15 cellular contexts compared by ENCODE assay signal in the genomic region with DNA sequence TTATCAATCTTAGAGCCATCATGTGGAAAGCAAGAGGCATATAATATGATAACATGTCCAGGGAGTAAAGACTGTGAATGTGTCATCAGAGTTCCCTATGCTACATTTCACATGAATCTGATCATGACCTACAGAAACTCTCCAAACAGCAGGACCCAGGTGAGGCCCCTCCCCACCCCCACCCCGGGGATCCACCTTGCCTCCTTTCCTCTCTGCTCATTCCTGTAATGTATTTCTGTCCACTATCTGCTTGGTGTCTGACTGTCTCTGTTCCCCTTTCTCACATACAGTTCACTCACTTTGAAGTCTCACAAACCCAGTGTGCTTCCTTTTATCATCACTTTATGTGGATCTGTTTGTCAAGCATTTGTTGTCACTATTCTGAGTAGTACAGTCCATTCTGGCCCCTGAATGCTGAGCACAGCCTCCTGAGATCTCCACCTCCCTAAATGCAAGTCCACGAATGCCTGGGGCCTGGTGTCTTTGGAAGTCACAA.
DNase-seq lines count a peak whose midpoint lies in the region; ATAC-seq lines count a peak whose summit lies in the region.
"Had no signal": no experiment of that assay in that cellular context is flagged by ENCODE, and none has a peak within 500 bp of the region (broad histone marks: within the 10 kb centered on the region; RNA-seq: fewer than 3 reads in every experiment).

No MANE protein-coding gene starts in this region.

- peak; percentile 60 for ATAC-seq in GM18867 (IDR thresholded peaks at IDR 0.05; ENCODE audit: unreplicated experiment)
- ATAC-seq in GM21529 (IDR thresholded peaks at IDR 0.05; ENCODE audit: unreplicated experiment): peak; percentile 76
- ATAC-seq in HG03103 (IDR thresholded peaks at IDR 0.05; ENCODE audit: low read depth, unreplicated experiment): peak; percentile 85
- ATAC-seq: esophagus mucosa; stimulated activated naive CD8-positive, alpha-beta T cell treated with anti-CD3 and anti-CD28 coated beads, Interleukin-15, amount 100 ng/mL, for 72 hours had no signal

- intact Hi-C loops in activated T-helper 1 cell treated with anti-CD3 and anti-CD28 coated beads, Interleukin-12 subunit alpha, Interleukin-12 subunit beta, Interleukin-2, Interleukin-4 antibody, amounts not matched to agents 30 ng/mL and 10 ng/mL and 1 ng/mL, durations not matched to agents 14 hours and 24 hours and 36 hours (cut with micrococcal nuclease): no loop called here

- H3K9me3 Mint-ChIP-seq in activated T-helper 1 cell treated with anti-CD3 and anti-CD28 coated beads, Interleukin-12 subunit alpha, Interleukin-12 subunit beta, Interleukin-2, Interleukin-4 antibody, amounts not matched to agents 30 ng/mL and 10 ng/mL and 1 ng/mL, durations not matched to agents 14 hours and 24 hours and 36 hours: no peaks in the 10 kb centered on the region
- H3K9me3 Mint-ChIP-seq: activated CD4-positive, alpha-beta memory T cell treated with anti-CD3 and anti-CD28 coated beads for 36 hours had no signal

- no peaks in the 10 kb centered on the region for H3K36me3 Mint-ChIP-seq in activated T-helper 1 cell treated with anti-CD3 and anti-CD28 coated beads, Interleukin-12 subunit alpha, Interleukin-12 subunit beta, Interleukin-2, Interleukin-4 antibody, amounts not matched to agents 30 ng/mL and 10 ng/mL and 1 ng/mL, durations not matched to agents 14 hours and 24 hours and 36 hours (ENCODE audit: low read depth)
- H3K36me3 Mint-ChIP-seq: activated CD4-positive, alpha-beta memory T cell treated with anti-CD3 and anti-CD28 coated beads for 36 hours; activated naive CD8-positive, alpha-beta T cell had no signal

- no peak for DNase-seq in activated T-helper 1 cell treated with anti-CD3 and anti-CD28 coated beads, Interleukin-12 subunit alpha, Interleukin-12 subunit beta, Interleukin-2, Interleukin-4 antibody, amounts not matched to agents 30 ng/mL and 10 ng/mL and 1 ng/mL, durations not matched to agents 14 hours and 24 hours and 36 hours (ENCODE audit: low spot score)
- no peak for DNase-seq in activated CD4-positive, CD25-positive, alpha-beta regulatory T cell (lab: John Stamatoyannopoulos, UW)
- no peak for DNase-seq in activated CD8-positive, alpha-beta memory T cell treated with anti-CD3 and anti-CD28 coated beads, Interleukin-2, amount 50 U/mL, for 4 hours
- DNase-seq in cerebellar cortex (ENCODE audit: low spot score) (no peak), NCI-H1417 treated with DMSO at 0.1 percent for 48 hours (lab: John Stamatoyannopoulos, UW) (no peak)
- DNase-seq: activated CD4-positive, alpha-beta memory T cell treated with anti-CD3 and anti-CD28 coated beads for 36 hours; Karpas-422; mesenchymal stem cell; stimulated activated naive CD8-positive, alpha-beta T cell treated with anti-CD3 and anti-CD28 coated beads, Interleukin-15, amount 100 ng/mL, for 72 hours; T-helper 2 cell had no signal

- peaks cover 5% of the 10 kb centered on the region for H3K27me3 Mint-ChIP-seq in activated T-helper 1 cell treated with anti-CD3 and anti-CD28 coated beads, Interleukin-12 subunit alpha, Interleukin-12 subunit beta, Interleukin-2, Interleukin-4 antibody, amounts not matched to agents 30 ng/mL and 10 ng/mL and 1 ng/mL, durations not matched to agents 14 hours and 24 hours and 36 hours (ENCODE audit: insufficient read depth)

- no peak overlapping the region for H3K4me3 Mint-ChIP-seq in activated T-helper 1 cell treated with anti-CD3 and anti-CD28 coated beads, Interleukin-12 subunit alpha, Interleukin-12 subunit beta, Interleukin-2, Interleukin-4 antibody, amounts not matched to agents 30 ng/mL and 10 ng/mL and 1 ng/mL, durations not matched to agents 14 hours and 24 hours and 36 hours
- H3K4me3 Mint-ChIP-seq: activated CD4-positive, alpha-beta memory T cell treated with anti-CD3 and anti-CD28 coated beads for 36 hours; activated naive CD8-positive, alpha-beta T cell; stimulated activated naive CD8-positive, alpha-beta T cell treated with anti-CD3 and anti-CD28 coated beads, Interleukin-15, amount 100 ng/mL, for 72 hours had no signal

- no peaks in the 10 kb centered on the region for H3K4me1 Mint-ChIP-seq in activated T-helper 1 cell treated with anti-CD3 and anti-CD28 coated beads, Interleukin-12 subunit alpha, Interleukin-12 subunit beta, Interleukin-2, Interleukin-4 antibody, amounts not matched to agents 30 ng/mL and 10 ng/mL and 1 ng/mL, durations not matched to agents 14 hours and 24 hours and 36 hours (ENCODE audit: low read depth)

- peak overlapping the region; percentile 4 for H3K27ac Mint-ChIP-seq in activated T-helper 1 cell treated with anti-CD3 and anti-CD28 coated beads, Interleukin-12 subunit alpha, Interleukin-12 subunit beta, Interleukin-2, Interleukin-4 antibody, amounts not matched to agents 30 ng/mL and 10 ng/mL and 1 ng/mL, durations not matched to agents 14 hours and 24 hours and 36 hours
- H3K27ac Mint-ChIP-seq: activated CD4-positive, alpha-beta memory T cell treated with anti-CD3 and anti-CD28 coated beads for 36 hours; activated naive CD8-positive, alpha-beta T cell had no signal
